ENCODE assay signal across 7 cellular contexts in the genomic region with DNA sequence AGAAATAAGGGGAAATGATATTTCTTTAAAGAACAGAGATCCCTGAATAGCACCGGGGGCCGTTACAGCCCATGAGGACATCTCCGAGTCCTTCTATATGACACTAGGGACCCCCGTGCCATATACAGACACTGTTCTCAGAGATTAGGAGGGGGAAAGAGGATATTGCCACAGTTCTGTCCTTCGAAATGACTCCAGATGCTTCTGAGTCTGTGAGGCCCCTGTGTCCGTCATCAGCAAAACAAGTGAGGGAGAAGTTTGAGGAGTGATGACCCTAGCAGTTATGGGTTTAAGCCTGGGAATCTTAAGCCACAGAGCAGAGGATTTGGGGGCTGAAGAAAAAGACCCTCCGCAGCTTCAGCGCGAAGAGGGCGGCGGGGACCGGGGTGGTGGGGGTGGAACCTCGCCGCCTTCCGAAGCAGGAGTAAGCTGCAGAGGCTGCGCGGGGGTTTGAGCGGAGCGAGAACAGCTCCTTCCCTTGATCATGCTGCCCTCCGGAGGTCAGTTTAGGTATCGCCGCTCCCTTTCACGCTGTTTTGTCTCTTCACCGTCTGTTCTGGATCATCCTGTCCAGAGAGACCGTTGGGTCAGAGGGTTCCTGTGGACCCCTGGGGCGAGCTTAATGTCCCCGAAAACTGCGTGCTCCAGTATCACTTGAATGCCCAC. TPM values are rescaled to one million over a fixed set of nuclear protein-coding genes. Genes with fewer than 3 reads are reported as not detected.
DNase-seq lines count a peak whose midpoint lies in the region; ATAC-seq and TF ChIP-seq lines count a peak whose summit lies in the region.

No MANE protein-coding gene starts in this region.

- ATAC-seq in GM18505 (IDR thresholded peaks at IDR 0.05; ENCODE audit: unreplicated experiment) (peak; percentile 50), left lung (peak; percentile 89)

- H3K36me3 Mint-ChIP-seq in dendritic cell treated with granulocyte-macrophage colony-stimulating factor and Interleukin-4, amounts not matched to agents 40 ng/mL and 50 ng/mL, for 4 days (ENCODE audit: low read depth), result peaks cover 26% of the 10 kb centered on the region

- H3K27ac Mint-ChIP-seq in dendritic cell treated with granulocyte-macrophage colony-stimulating factor and Interleukin-4, amounts not matched to agents 40 ng/mL and 50 ng/mL, for 4 days, result peak overlapping the region; percentile 92

- H3K9me3 Mint-ChIP-seq in dendritic cell treated with granulocyte-macrophage colony-stimulating factor and Interleukin-4, amounts not matched to agents 40 ng/mL and 50 ng/mL, for 4 days, result no peaks in the 10 kb centered on the region

- H3K27me3 ChIP-seq in HL-60 (ENCODE audit: insufficient read depth, poor library complexity, severe bottlenecking) (peaks cover 3% of the 10 kb centered on the region), left lung (no peaks in the 10 kb centered on the region)

- H3K4me3 ChIP-seq in HL-60 (replicated peaks; ENCODE audit: insufficient read depth, low read length) (peak overlapping the region; percentile 48), left lung (peak overlapping the region; percentile 43 to 50)

- H3K4me1 ChIP-seq in left lung, result peaks cover 11 to 31% of the 10 kb centered on the region in 2 donors

- H3K9me3 ChIP-seq in left lung, result no peaks in the 10 kb centered on the region

- TF ChIP-seq POLR2A in GM18505 (IDR thresholded peaks at IDR 0.05; ENCODE audit: borderline replicate concordance, extremely low read depth, insufficient read depth, insufficient read length), result no peak

- peak overlapping the region; percentile 82 for H3K4me3 Mint-ChIP-seq in dendritic cell treated with granulocyte-macrophage colony-stimulating factor and Interleukin-4, amounts not matched to agents 40 ng/mL and 50 ng/mL, for 4 days

- intact Hi-C loops in dendritic cell treated with granulocyte-macrophage colony-stimulating factor and Interleukin-4, amounts not matched to agents 40 ng/mL and 50 ng/mL, for 4 days (cut with micrococcal nuclease), result loop anchor here (2.0 kb wide), 4 partner anchors 47 to 233 kb away; a partner anchor contains a TSS
- intact Hi-C loops in left lung (cut with DNase I), result loop anchor here in 1 of 2 donors (10.0 kb wide), 2 partner anchors 83 to 133 kb away; no protein-coding TSS in a partner anchor

- H3K4me1 Mint-ChIP-seq in dendritic cell treated with granulocyte-macrophage colony-stimulating factor and Interleukin-4, amounts not matched to agents 40 ng/mL and 50 ng/mL, for 4 days (ENCODE audit: low read depth), result peaks cover 48% of the 10 kb centered on the region

- H3K36me3 ChIP-seq in left lung, result peaks cover 0 to 5% of the 10 kb centered on the region in 2 donors

- H3K27me3 Mint-ChIP-seq in dendritic cell treated with granulocyte-macrophage colony-stimulating factor and Interleukin-4, amounts not matched to agents 40 ng/mL and 50 ng/mL, for 4 days, result peaks cover 10% of the 10 kb centered on the region

- TF ChIP-seq CTCF in HL-60 (IDR thresholded peaks at IDR 0.05; ENCODE audit: insufficient read depth, low read length) (peak; percentile 94), left lung (IDR thresholded peaks at IDR 0.05) (peak; percentile 86 to 95)

- peak overlapping the region; percentile 55 for H3K27ac ChIP-seq in HL-60 (replicated peaks)
- peak overlapping the region; percentile 91 to 92 for H3K27ac ChIP-seq in left lung

- peak; percentile 55 to 88 for DNase-seq in HL-60 (ENCODE audit: low read depth in 1 of 2, low spot score in 1 of 2)
- peak; percentile 71 for DNase-seq in NCI-H774 (lab: John Stamatoyannopoulos, UW)
- DNase-seq in activated CD4-positive, alpha-beta T cell treated with anti-CD3 and anti-CD28 coated beads, Interleukin-2, amount 50 U/mL, for 4 hours, result peak; percentile 89 to 94
- DNase-seq in left lung, result peak; percentile 90 to 93
- peak; percentile 95 for DNase-seq in stimulated activated CD4-positive, alpha-beta T cell treated with anti-CD3 and anti-CD28 coated beads, Interleukin-2, amount 100 ng/mL, for 24 hours

RNA-seq across cellular contexts. Expression of a gene that starts 23.6 kb away (rescaled TPM):
- 10 to 100 TPM; 46.2 to 54.2 TPM for total RNA-seq in left lung

RNA-seq across cellular contexts. Expression of a gene that starts 23.8 kb away (rescaled TPM):
- 1,000 to 10,000 TPM; 1,881 to 1,887 TPM for total RNA-seq in left lung

RNA-seq across cellular contexts. Expression of a gene that starts 28.8 kb away (rescaled TPM):
- total RNA-seq in left lung, result 10 to 100 TPM; 12.7 to 12.9 TPM

RNA-seq across cellular contexts. Expression of a gene that starts 39.8 kb away (rescaled TPM):
- total RNA-seq in left lung, result 10 to 100 TPM; 37.4 to 41.4 TPM

RNA-seq across cellular contexts. Expression of a gene that starts 40.9 kb away (rescaled TPM):
- total RNA-seq in left lung, result 10 to 100 TPM; 26.6 to 42.0 TPM

Comparison
In these comparisons a context has a peak if more than half of its experiments do, and no peak if none do; other contexts are left out.
1. Peak in every context shown above with its lines: DNase-seq, ATAC-seq, H3K4me3 ChIP-seq and H3K27ac ChIP-seq.